14 cellular contexts compared by ENCODE assay signal in the genomic region with DNA sequence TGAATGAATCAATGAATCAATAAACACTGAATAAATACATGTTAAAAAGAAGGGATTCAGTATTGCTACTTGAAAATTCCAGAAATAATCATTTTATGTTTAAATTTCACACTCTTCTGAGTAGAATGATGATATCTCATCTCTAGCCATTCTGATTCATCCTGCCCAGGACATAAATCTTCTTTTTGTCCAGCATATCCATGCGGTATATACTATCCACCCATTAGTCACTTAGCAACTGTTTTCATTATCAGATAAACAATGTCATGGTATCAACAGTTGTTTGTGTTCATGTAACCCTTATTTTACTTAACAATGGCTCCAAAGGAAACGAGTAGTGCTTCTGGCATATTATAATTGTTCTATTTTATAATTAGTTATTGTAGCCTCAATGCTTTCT.
"Had no signal": no experiment of that assay in that cellular context is flagged by ENCODE, and none has a peak within 500 bp of the region (broad histone marks: within the 10 kb centered on the region; RNA-seq: fewer than 3 reads in every experiment).

No MANE protein-coding gene starts in this region.

- H3K36me3 Mint-ChIP-seq: stimulated activated effector memory CD8-positive, alpha-beta T cell treated with anti-CD3 and anti-CD28 coated beads, Interleukin-12 subunit alpha, Interleukin-12 subunit beta, amount 100 ng/mL, for 72 hours had no signal

- H3K27me3 Mint-ChIP-seq: naive thymus-derived CD4-positive, alpha-beta T cell had no signal

- H3K27ac ChIP-seq: left lung, pancreas, sigmoid colon had no signal

- H3K4me3 ChIP-seq: left lung, mucosa of descending colon, pancreas, sigmoid colon had no signal

- H3K27me3 ChIP-seq: left lung, pancreas, sigmoid colon had no signal

- DNase-seq: activated CD4-positive, alpha-beta T cell treated with anti-CD3 and anti-CD28 coated beads, Interleukin-2, amount 50 U/mL, for 1 hour; activated naive CD4-positive, alpha-beta T cell; aorta; cerebellar nuclear complex; effector memory CD4-positive, alpha-beta T cell; kidney; left lung; mucosa of descending colon; naive thymus-derived CD4-positive, alpha-beta T cell; pancreas; sigmoid colon; stimulated activated CD4-positive, alpha-beta T cell treated with anti-CD3 and anti-CD28 coated beads, Interleukin-1b, Interleukin-23, amount 100 ng/mL, for 48 hours had no signal

- H3K4me1 Mint-ChIP-seq: naive thymus-derived CD4-positive, alpha-beta T cell; stimulated activated effector memory CD8-positive, alpha-beta T cell treated with anti-CD3 and anti-CD28 coated beads, Interleukin-12 subunit alpha, Interleukin-12 subunit beta, amount 100 ng/mL, for 72 hours had no signal

- H3K27ac Mint-ChIP-seq: naive thymus-derived CD4-positive, alpha-beta T cell; stimulated activated effector memory CD8-positive, alpha-beta T cell treated with anti-CD3 and anti-CD28 coated beads, Interleukin-12 subunit alpha, Interleukin-12 subunit beta, amount 100 ng/mL, for 72 hours; T-helper 2 cell treated with Interferon-gamma antibody and Interleukin-4, amounts not matched to agents 5 μg/mL and 100 μg/mL, for 36 hours had no signal

- H3K4me1 ChIP-seq: left lung, pancreas, sigmoid colon had no signal

- H3K9me3 ChIP-seq: pancreas had no signal

- H3K4me3 Mint-ChIP-seq: naive thymus-derived CD4-positive, alpha-beta T cell; stimulated activated effector memory CD8-positive, alpha-beta T cell treated with anti-CD3 and anti-CD28 coated beads, Interleukin-12 subunit alpha, Interleukin-12 subunit beta, amount 100 ng/mL, for 72 hours; T-helper 2 cell treated with Interferon-gamma antibody and Interleukin-4, amounts not matched to agents 5 μg/mL and 100 μg/mL, for 36 hours had no signal

- ATAC-seq: left lung; mucosa of descending colon; naive thymus-derived CD4-positive, alpha-beta T cell; pancreas; stimulated activated effector memory CD8-positive, alpha-beta T cell treated with anti-CD3 and anti-CD28 coated beads, Interleukin-12 subunit alpha, Interleukin-12 subunit beta, amount 100 ng/mL, for 72 hours had no signal

- H3K36me3 ChIP-seq: left lung, pancreas, sigmoid colon had no signal
